ENCODE assay signal across 14 cellular contexts in the genomic region with DNA sequence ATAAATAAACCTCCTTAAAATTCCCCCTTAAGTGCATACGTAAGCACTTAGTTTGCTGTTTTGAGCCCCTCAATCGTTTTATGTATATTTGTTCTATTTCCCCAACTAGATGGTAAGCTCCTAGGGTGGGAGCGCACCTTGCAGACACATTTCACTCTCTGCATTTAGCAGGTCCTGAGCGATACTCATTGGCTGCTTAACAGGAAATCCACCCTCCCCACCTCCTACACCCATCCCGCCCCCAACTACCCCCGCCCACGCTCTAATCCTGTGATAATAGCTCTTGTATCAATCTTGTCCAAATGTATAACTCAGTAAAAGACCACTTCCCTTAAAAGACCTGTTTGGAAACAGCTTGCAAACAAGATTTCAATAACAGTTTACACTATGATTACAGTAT. TPM values are rescaled to one million over a fixed set of nuclear protein-coding genes. Genes with fewer than 3 reads are reported as not detected.
DNase-seq lines count a peak whose midpoint lies in the region; ATAC-seq and TF ChIP-seq lines count a peak whose summit lies in the region.
"Had no signal": no experiment of that assay in that cellular context is flagged by ENCODE, and none has a peak within 500 bp of the region (broad histone marks: within the 10 kb centered on the region; RNA-seq: fewer than 3 reads in every experiment).

No MANE protein-coding gene starts in this region.

- no peaks in the 10 kb centered on the region for H3K27me3 ChIP-seq in CD4-positive, alpha-beta memory T cell (ENCODE audit: insufficient read depth, low read length)
- no peaks in the 10 kb centered on the region for H3K27me3 ChIP-seq in dorsolateral prefrontal cortex
- H3K27me3 ChIP-seq: transverse colon had no signal

- CTCF ChIA-PET in CD4-positive, alpha-beta memory T cell (lab: Charles Lee; ENCODE audit: partially characterized antibody), result interaction anchor here (0.6 to 1.5 kb wide), 8 partner anchors 9 to 203 kb away, joined by 3 to 10 read pairs (median 3); a partner anchor contains a TSS
- CTCF ChIA-PET in HEK293 (lab: Yijun Ruan, JAX), result interaction anchor here (1.7 kb wide), 1 partner anchor 13 kb away, joined by 4 read pairs; no protein-coding TSS in a partner anchor

- peak; percentile 42 to 63 (median 53) for DNase-seq in CD4-positive, alpha-beta memory T cell
- peak; percentile 34 for DNase-seq in T-helper 22 cell (ENCODE audit: low read depth)
- peak; percentile 55 for DNase-seq in effector CD8-positive, alpha-beta T cell (lab: John Stamatoyannopoulos, UW)
- no peak for DNase-seq in amygdala (lab: John Stamatoyannopoulos, UW)
- DNase-seq in dorsolateral prefrontal cortex, result no peak
- no peak for DNase-seq in NCI-H128 (lab: John Stamatoyannopoulos, UW; ENCODE audit: unreplicated experiment)
- DNase-seq: DMS 273 treated with DMSO at 0.1 percent for 48 hours, hypothalamus, transverse colon had no signal

- peaks cover 42% of the 10 kb centered on the region for H3K4me1 ChIP-seq in CD4-positive, alpha-beta memory T cell (ENCODE audit: insufficient read depth, low read length)
- H3K4me1 ChIP-seq in HEK293 (ENCODE audit: control insufficient read depth, insufficient read depth, low read length), result no peaks in the 10 kb centered on the region

- H3K27ac Mint-ChIP-seq in CD4-positive, alpha-beta memory T cell, result peak overlapping the region; percentile 2 to 98 (median 92)

- peak overlapping the region; percentile 81 to 96 (median 88) for H3K4me3 Mint-ChIP-seq in CD4-positive, alpha-beta memory T cell

- H3K27me3 Mint-ChIP-seq in CD4-positive, alpha-beta memory T cell, result no peaks in the 10 kb centered on the region

- POLR2A ChIA-PET in CD4-positive, alpha-beta memory T cell (lab: Charles Lee; ENCODE audit: partially characterized antibody), result interaction anchor here (0.6 to 1.8 kb wide), 7 partner anchors 8 to 316 kb away, joined by 3 to 11 read pairs (median 4); a partner anchor contains a TSS
- POLR2A ChIA-PET in HEK293 (lab: Yijun Ruan, JAX), result interaction anchor here (0.6 to 1.1 kb wide), 3 partner anchors 8 to 69 kb away, joined by 3 to 12 read pairs (median 5); a partner anchor contains a TSS

- H3K36me3 ChIP-seq in CD4-positive, alpha-beta memory T cell (ENCODE audit: insufficient read depth, low read length), result no peaks in the 10 kb centered on the region
- no peaks in the 10 kb centered on the region for H3K36me3 ChIP-seq in HEK293 (ENCODE audit: control insufficient read depth in 2 of 2, insufficient read depth in 1 of 2, low read length in 2 of 2)
- H3K36me3 ChIP-seq: transverse colon had no signal

- H3K36me3 Mint-ChIP-seq in CD4-positive, alpha-beta memory T cell, result no peaks in the 10 kb centered on the region

- peak overlapping the region in 1 of 2 donors; percentile 57 for H3K4me3 ChIP-seq in CD4-positive, alpha-beta memory T cell (ENCODE audit: low read length in 2 of 2)
- no peak overlapping the region for H3K4me3 ChIP-seq in HEK293 (ENCODE audit: low read depth, low read length)
- H3K4me3 ChIP-seq in dorsolateral prefrontal cortex, result peak overlapping the region in 4 of 59 donors; percentile 4 to 16 (median 9)
- H3K4me3 ChIP-seq: coronary artery had no signal

- H3K9me3 ChIP-seq in CD4-positive, alpha-beta memory T cell (ENCODE audit: control insufficient read depth in 1 of 2, low read length in 2 of 2), result no peaks in the 10 kb centered on the region
- no peaks in the 10 kb centered on the region for H3K9me3 ChIP-seq in HEK293 (ENCODE audit: control insufficient read depth, insufficient read depth, low read depth, low read length)
- H3K9me3 ChIP-seq: transverse colon had no signal

- intact Hi-C loops in CD4-positive, alpha-beta memory T cell (cut with micrococcal nuclease), result no loop called here
- intact Hi-C loops in dorsolateral prefrontal cortex (cut with DNase I), result no loop called here

- peaks cover 28 to 53% (median 36%) of the 10 kb centered on the region in 4 donors for H3K4me1 Mint-ChIP-seq in CD4-positive, alpha-beta memory T cell

- no peak for TF ChIP-seq CTCF in HEK293 (tag by site-specific recombination; IDR thresholded peaks at IDR 0.05)
- TF ChIP-seq CTCF in dorsolateral prefrontal cortex (IDR thresholded peaks at IDR 0.05 in 54 of 56, conservative IDR thresholded peaks at IDR 0.05 in 2 of 56; ENCODE audit: low read depth in 1 of 56, partially characterized antibody in 56 of 56), result no peak

- no peaks in the 10 kb centered on the region for H3K9me3 Mint-ChIP-seq in CD4-positive, alpha-beta memory T cell

- peak overlapping the region; percentile 31 for H3K27ac ChIP-seq in CD4-positive, alpha-beta memory T cell (ENCODE audit: low read depth, low read length)
- no peak overlapping the region for H3K27ac ChIP-seq in HEK293 (ENCODE audit: extremely low read depth, low read depth, low read length)
- peak overlapping the region in 2 of 59 donors; percentile 0 to 10 for H3K27ac ChIP-seq in dorsolateral prefrontal cortex
- H3K27ac ChIP-seq: coronary artery, KMS-11 had no signal

- ATAC-seq in GM21423 (IDR thresholded peaks at IDR 0.05; ENCODE audit: unreplicated experiment), result no peak

TF ChIP-seq in HEK293, 187 proteins besides CTCF, POLR2A, EP300 and RAD21:
- TF ChIP-seq OSR2 (tag by site-specific recombination; IDR thresholded peaks at IDR 0.05) (no peak), ZNF350 (tag by site-specific recombination; IDR thresholded peaks at IDR 0.05) (no peak), ZNF416 (tag by site-specific recombination; IDR thresholded peaks at IDR 0.05) (no peak), ZFHX2 (tag by site-specific recombination; conservative IDR thresholded peaks at IDR 0.05) (peak; percentile 42; the same call in 1 of the 2 replicates), ZXDB (tag by site-specific recombination; IDR thresholded peaks at IDR 0.05) (no peak), ZNF202 (tag by site-specific recombination; IDR thresholded peaks at IDR 0.05; ENCODE audit: borderline replicate concordance) (no peak), SP2 (tag by site-specific recombination; IDR thresholded peaks at IDR 0.05) (peak; percentile 27)
- TF ChIP-seq, protein P1, sequence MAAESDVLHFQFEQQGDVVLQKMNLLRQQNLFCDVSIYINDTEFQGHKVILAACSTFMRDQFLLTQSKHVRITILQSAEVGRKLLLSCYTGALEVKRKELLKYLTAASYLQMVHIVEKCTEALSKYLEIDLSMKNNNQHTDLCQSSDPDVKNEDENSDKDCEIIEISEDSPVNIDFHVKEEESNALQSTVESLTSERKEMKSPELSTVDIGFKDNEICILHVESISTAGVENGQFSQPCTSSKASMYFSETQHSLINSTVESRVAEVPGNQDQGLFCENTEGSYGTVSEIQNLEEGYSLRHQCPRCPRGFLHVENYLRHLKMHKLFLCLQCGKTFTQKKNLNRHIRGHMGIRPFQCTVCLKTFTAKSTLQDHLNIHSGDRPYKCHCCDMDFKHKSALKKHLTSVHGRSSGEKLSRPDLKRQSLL (tag by site-specific recombination; IDR thresholded peaks at IDR 0.05), result no peak
- TF ChIP-seq, protein P2, sequence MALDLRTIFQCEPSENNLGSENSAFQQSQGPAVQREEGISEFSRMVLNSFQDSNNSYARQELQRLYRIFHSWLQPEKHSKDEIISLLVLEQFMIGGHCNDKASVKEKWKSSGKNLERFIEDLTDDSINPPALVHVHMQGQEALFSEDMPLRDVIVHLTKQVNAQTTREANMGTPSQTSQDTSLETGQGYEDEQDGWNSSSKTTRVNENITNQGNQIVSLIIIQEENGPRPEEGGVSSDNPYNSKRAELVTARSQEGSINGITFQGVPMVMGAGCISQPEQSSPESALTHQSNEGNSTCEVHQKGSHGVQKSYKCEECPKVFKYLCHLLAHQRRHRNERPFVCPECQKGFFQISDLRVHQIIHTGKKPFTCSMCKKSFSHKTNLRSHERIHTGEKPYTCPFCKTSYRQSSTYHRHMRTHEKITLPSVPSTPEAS (tag by site-specific recombination; IDR thresholded peaks at IDR 0.05), result no peak
TF ChIP-seq in HEK293: peak in this region for 2.

RNA-seq across cellular contexts. Expression of a gene that starts 8.2 kb away (rescaled TPM):
- total RNA-seq in CD4-positive, alpha-beta memory T cell, result 10 to 100 TPM; 10.2 to 11.1 TPM
- 10 to 100 TPM in 1 of 2 donors, 1 to 10 TPM in 1; 5.4 to 11.9 TPM for polyA plus RNA-seq in CD4-positive, alpha-beta memory T cell
- 10 to 100 TPM in 4 of 120 experiments, 1 to 10 TPM in 114, under 1 TPM in 2; 0.83 to 12.5 (median 4.8) TPM for total RNA-seq in dorsolateral prefrontal cortex
- total RNA-seq: myocyte had no signal

RNA-seq across cellular contexts. Expression of a gene that starts 19.6 kb away (rescaled TPM):
- total RNA-seq in CD4-positive, alpha-beta memory T cell, result 10 to 100 TPM; 13.9 to 16.3 TPM
- under 1 TPM in 1 of 2 donors, not detected in 1; 0.25 TPM for polyA plus RNA-seq in CD4-positive, alpha-beta memory T cell
- 1 to 10 TPM in 108 of 120 experiments, under 1 TPM in 11, not detected in 1; 0.40 to 8.0 (median 2.0) TPM for total RNA-seq in dorsolateral prefrontal cortex

RNA-seq across cellular contexts. Expression of a gene that starts 20.4 kb away (rescaled TPM):
- total RNA-seq in CD4-positive, alpha-beta memory T cell, result 100 to 1,000 TPM; 246 to 255 TPM
- polyA plus RNA-seq in CD4-positive, alpha-beta memory T cell, result 10 to 100 TPM; 13.3 to 64.6 TPM
- 100 to 1,000 TPM; 139 to 266 (median 179) TPM for total RNA-seq in dorsolateral prefrontal cortex

RNA-seq across cellular contexts. Expression of a gene that starts 35.3 kb away (rescaled TPM):
- 10 to 100 TPM; 82.3 to 83.5 TPM for total RNA-seq in CD4-positive, alpha-beta memory T cell
- polyA plus RNA-seq in CD4-positive, alpha-beta memory T cell, result 100 to 1,000 TPM in 1 of 2 donors, 10 to 100 TPM in 1; 73.0 to 122 TPM
- total RNA-seq in dorsolateral prefrontal cortex, result 10 to 100 TPM; 45.0 to 72.1 (median 59.4) TPM

RNA-seq across cellular contexts. Expression of a gene that starts 59.5 kb away (rescaled TPM):
- 10 to 100 TPM; 87.6 to 87.7 TPM for total RNA-seq in CD4-positive, alpha-beta memory T cell
- 10 to 100 TPM; 15.5 to 43.2 TPM for polyA plus RNA-seq in CD4-positive, alpha-beta memory T cell
- 10 to 100 TPM; 17.8 to 57.6 (median 26.6) TPM for total RNA-seq in dorsolateral prefrontal cortex

Comparison
In these comparisons a context has a peak if more than half of its experiments do, and no peak if none do; other contexts are left out.
1. DNase-seq: peak in CD4-positive, alpha-beta memory T cell (5 of 5), T-helper 22 cell (single experiment) and effector CD8-positive, alpha-beta T cell (single experiment); none in amygdala (0 of 56), dorsolateral prefrontal cortex (0 of 10) and NCI-H128 (single experiment).